8 cellular contexts compared by ENCODE assay signal in genomic region chr7:129054438-129055293, GRCh38. TPM values are rescaled to one million over a fixed set of nuclear protein-coding genes. Genes with fewer than 3 reads are reported as not detected.
DNase-seq lines count a peak whose midpoint lies in the region; ATAC-seq and TF ChIP-seq lines count a peak whose summit lies in the region.

TNPO3 (minus strand) TSS chr7:129055111; CDS start chr7:129054770, 341 bp downstream.

- H3K4me1 ChIP-seq in OCI-LY7 (ENCODE audit: insufficient read depth, low read length, poor library complexity, severe bottlenecking) (peaks cover 36% of the 10 kb centered on the region), mucosa of descending colon (ENCODE audit: low read depth) (peaks cover 14% of the 10 kb centered on the region)

- H3K27ac ChIP-seq in OCI-LY7 (ENCODE audit: low read depth, low read length, poor library complexity, severe bottlenecking), result peak within 1 kb of the TSS; percentile 88
- peak within 1 kb of the TSS; percentile 96 for H3K27ac ChIP-seq in epithelial cell of prostate

- POLR2A ChIA-PET in OCI-LY7 (lab: Charles Lee), result interaction anchor here (0.6 to 4.7 kb wide), 22 partner anchors 10 to 115 kb away, joined by 3 to 35 read pairs (median 4); no protein-coding TSS in a partner anchor

- peak within 1 kb of the TSS; percentile 70 for H2AFZ ChIP-seq in OCI-LY7 (ENCODE audit: low read length)

- peaks cover 48% of the 10 kb centered on the region for H3K79me2 ChIP-seq in OCI-LY7 (ENCODE audit: insufficient read depth, low read depth, low read length)

- H4K20me1 ChIP-seq in OCI-LY7 (ENCODE audit: insufficient read depth, low read length), result peaks cover 16% of the 10 kb centered on the region; the same call in 1 of the 2 replicates

- CTCF ChIA-PET in OCI-LY7 (lab: Charles Lee; ENCODE audit: unreplicated experiment), result interaction anchor here (0.6 to 1.0 kb wide), 2 partner anchors 10 to 86 kb away, joined by 3 to 4 read pairs; no protein-coding TSS in a partner anchor

- DNase-seq in DMS 273 (lab: John Stamatoyannopoulos, UW; ENCODE audit: unreplicated experiment) (peak; percentile 99), HuH-7.5 (ENCODE audit: low spot score) (peak; percentile 91), OCI-LY7 (ENCODE audit: low spot score) (peak; percentile 95), activated T-cell treated with anti-CD3 and anti-CD28 coated beads for 24 hours (ENCODE audit: low read depth) (peak; percentile 89), epithelial cell of prostate (ENCODE audit: low read depth, low spot score) (peak; percentile 51), mucosa of descending colon (peak; percentile 96 to 97 (median 97))
- peak; percentile 87 for DNase-seq in stimulated activated CD8-positive, alpha-beta memory T cell treated with anti-CD3 and anti-CD28 coated beads, Interleukin-4, amount 100 ng/mL, for 24 hours (ENCODE audit: low read depth)

- H3K36me3 ChIP-seq in OCI-LY7 (ENCODE audit: insufficient read depth, low read length) (peaks cover 33% of the 10 kb centered on the region), mucosa of descending colon (ENCODE audit: low read depth) (no peaks in the 10 kb centered on the region)

- BruUV-seq in OCI-LY7 (replicated peaks; lab: Mats Ljungman, UMichigan), result no TSS peak

- intact Hi-C loops in OCI-LY7 (cut with micrococcal nuclease; ENCODE audit: unreplicated experiment), result loop anchor here (1.0 to 5.0 kb wide), 4 partner anchors 36 to 97 kb away; no protein-coding TSS in a partner anchor
- intact Hi-C loops in mucosa of descending colon (cut with DNase I, micrococcal nuclease), result no loop called here

- TF ChIP-seq CTCF in OCI-LY7 (conservative IDR thresholded peaks at IDR 0.05; ENCODE audit: low read length), result peak; percentile 36; the same call in 1 of the 2 replicates
- TF ChIP-seq CTCF in mucosa of descending colon (IDR thresholded peaks at IDR 0.05), result no peak

- peak; percentile 80 for ATAC-seq in GM21515 (IDR thresholded peaks at IDR 0.05; ENCODE audit: unreplicated experiment)
- ATAC-seq in mucosa of descending colon, result peak; percentile 97

- H3K9me2 ChIP-seq in OCI-LY7 (ENCODE audit: insufficient read depth, low read length), result no peaks in the 10 kb centered on the region

- H3K4me2 ChIP-seq in OCI-LY7 (ENCODE audit: low read length), result peak within 1 kb of the TSS; percentile 87

- H3K9me3 ChIP-seq in OCI-LY7 (ENCODE audit: low read length), result no peaks in the 10 kb centered on the region
- H3K9me3 ChIP-seq in mucosa of descending colon, result no peaks in the 10 kb centered on the region

- H3K4me3 ChIP-seq in OCI-LY7 (ENCODE audit: low read depth, low read length, poor library complexity, severe bottlenecking), result peak within 1 kb of the TSS; percentile 95
- H3K4me3 ChIP-seq in mucosa of descending colon, result peak within 1 kb of the TSS; percentile 67

RNA-seq across cellular contexts. Expression of gene TNPO3, which starts in this region (rescaled TPM):
- 51.4 and 55.1 TPM in 2 replicates for total RNA-seq in OCI-LY7 (2014; rRNA removed; shearing (Covaris generic))
- total RNA-seq in OCI-LY7 (2022), result 70.6 and 71.7 TPM in 2 replicates
- total RNA-seq in mucosa of descending colon, result 10 to 100 TPM; 36.0 to 43.6 (median 38.7) TPM

Comparison
In these comparisons a context has a peak if more than half of its experiments do, and no peak if none do; other contexts are left out.
1. Peak in every context shown above with its lines: DNase-seq, ATAC-seq, H3K4me3 ChIP-seq and H3K27ac ChIP-seq.